1 cellular context compared by ENCODE assay signal in genomic region chr7:129495987-129496386, GRCh38.
TF ChIP-seq lines count a peak whose summit lies in the region.

No MANE protein-coding gene starts in this region.

TF ChIP-seq in SK-N-SH, 30 proteins besides CTCF, POLR2A, EP300 and RAD21:
- TF ChIP-seq TCF12 (IDR thresholded peaks at IDR 0.05) (peak; percentile 91), PBX3 (IDR thresholded peaks at IDR 0.05) (peak; percentile 79), GATA2 (CRISPR knock-in tag; IDR thresholded peaks at IDR 0.05) (peak; percentile 88), NRF1 (IDR thresholded peaks at IDR 0.05; ENCODE audit: low read depth, low read length) (no peak), TEAD4 (IDR thresholded peaks at IDR 0.05; ENCODE audit: borderline replicate concordance, insufficient read depth) (peak; percentile 57; the same call in 1 of the 2 replicates)
